In the genomic region with DNA sequence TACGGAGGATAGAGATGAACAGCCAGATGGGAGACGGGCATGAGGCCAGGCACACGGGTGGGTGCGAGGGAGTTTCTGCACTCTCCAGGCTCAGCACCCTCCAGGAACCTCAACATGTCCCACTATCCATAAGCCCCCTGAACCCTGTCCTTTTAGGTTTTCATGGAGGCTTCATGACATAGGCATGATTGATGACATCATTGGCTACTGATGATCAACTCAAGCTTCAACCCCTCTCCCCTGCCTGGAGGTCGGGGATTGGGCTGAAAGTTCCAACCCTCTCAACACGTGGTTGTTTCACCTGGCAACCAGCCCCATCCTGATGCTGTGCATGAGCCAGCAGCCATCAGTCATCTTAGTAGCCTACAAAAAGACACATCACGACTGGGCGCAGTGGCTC, we compare ENCODE assay signal across 35 cellular contexts.
"Had no signal": no experiment of that assay in that cellular context is flagged by ENCODE, and none has a peak within 500 bp of the region (broad histone marks: within the 10 kb centered on the region; RNA-seq: fewer than 3 reads in every experiment).

No MANE protein-coding gene starts in this region.

- H3K36me3 ChIP-seq: adrenal gland, brain microvascular endothelial cell, cardiac muscle cell had no signal

- H3K4me1 ChIP-seq: adrenal gland had no signal

- H3K27ac ChIP-seq: adrenal gland, body of pancreas, brain microvascular endothelial cell, cardiac muscle cell, VCaP had no signal

- DNase-seq: activated B cell treated with CpG ODN at 0.5 μM for 24 hours; activated CD4-positive, alpha-beta memory T cell treated with anti-CD3 and anti-CD28 coated beads for 36 hours; activated CD4-positive, alpha-beta T cell treated with anti-CD3 and anti-CD28 coated beads for 4 hours; activated CD4-positive, alpha-beta T cell treated with anti-CD3 and anti-CD28 coated beads, Interleukin-2, amount 10 ng/mL, durations not matched to agents 24 days and 14 days; activated CD4-positive, alpha-beta T cell treated with anti-CD3 and anti-CD28 coated beads, Interleukin-2, amount 50 U/mL, for 1 hour; activated CD4-positive, alpha-beta T cell treated with anti-CD3 and anti-CD28 coated beads, Interleukin-2, amount 50 U/mL, for 4 hours; activated CD4-positive, CD25-positive, alpha-beta regulatory T cell treated with anti-CD3 and anti-CD28 coated beads, Interleukin-2, amount 50 U/mL, for 72 hours; activated CD8-positive, alpha-beta memory T cell treated with anti-CD3 and anti-CD28 coated beads, Interleukin-2, amount 50 U/mL, for 4 hours; activated CD8-positive, alpha-beta T cell treated with anti-CD3 and anti-CD28 coated beads for 36 hours; activated effector memory CD4-positive, alpha-beta T cell treated with anti-CD3 and anti-CD28 coated beads, Interleukin-2, amount 50 U/mL, for 16 hours; activated gamma-delta T cell treated with Interleukin-2 at 50 U/mL for 16 hours; activated naive CD4-positive, alpha-beta T cell; activated naive CD4-positive, alpha-beta T cell treated with anti-CD3 and anti-CD28 coated beads for 36 hours; activated naive CD4-positive, alpha-beta T cell treated with anti-CD3 and anti-CD28 coated beads, Interleukin-2, amount 50 U/mL, for 16 hours; activated naive CD8-positive, alpha-beta T cell treated with anti-CD3 and anti-CD28 coated beads for 36 hours; activated T-cell treated with anti-CD3 and anti-CD28 coated beads for 4 hours; activated T-cell treated with anti-CD3 and anti-CD28 coated beads, Interleukin-2, amount 50 U/mL, for 1 hour; activated T-cell treated with anti-CD3 and anti-CD28 coated beads, Interleukin-2, amount 50 U/mL, for 4 hours; activated T-cell treated with anti-CD3 and anti-CD28 coated beads, Interleukin-2, amount 50 U/mL, for 72 hours; adrenal gland; amniotic stem cell; body of pancreas; brain microvascular endothelial cell; caudate nucleus; cerebellar nuclear complex; T-helper 1 cell; T-helper 2 cell; T-helper 9 cell had no signal

- H3K9me3 ChIP-seq: adrenal gland, body of pancreas had no signal

- ATAC-seq: activated CD8-positive, alpha-beta T cell treated with anti-CD3 and anti-CD28 coated beads for 36 hours; activated naive CD4-positive, alpha-beta T cell treated with anti-CD3 and anti-CD28 coated beads, Interleukin-2, amount 50 U/mL, for 72 hours; activated T-cell treated with anti-CD3 and anti-CD28 coated beads, Interleukin-2, amount 50 U/mL, for 4 hours; activated T-cell treated with anti-CD3 and anti-CD28 coated beads, Interleukin-2, amount 50 U/mL, for 72 hours; activated T-helper 17 cell treated with anti-CD3 and anti-CD28 coated beads, Interleukin-2, amount 50 U/mL, for 72 hours; body of pancreas had no signal

- H3K27me3 ChIP-seq: adrenal gland, brain microvascular endothelial cell had no signal

- H3K4me3 ChIP-seq: adrenal gland, body of pancreas, cardiac muscle cell had no signal

- FAIRE-seq: astrocyte, bronchial epithelial cell, TTC549 had no signal
